ENCODE assay signal across 35 cellular contexts in genomic region chr6:30893666-30894065, GRCh38. TPM values are rescaled to one million over a fixed set of nuclear protein-coding genes. Genes with fewer than 3 reads are reported as not detected.
"Had no signal": no experiment of that assay in that cellular context is flagged by ENCODE, and none has a peak within 500 bp of the region (broad histone marks: within the 10 kb centered on the region; RNA-seq: fewer than 3 reads in every experiment).

No MANE protein-coding gene starts in this region.

- H3K27me3 Mint-ChIP-seq: activated B cell treated with CpG ODN at 0.5 μM for 24 hours; activated CD8-positive, alpha-beta memory T cell treated with anti-CD3 and anti-CD28 coated beads, Interleukin-2, amount 10 ng/mL, durations not matched to agents 7 days and 5 days; activated naive CD8-positive, alpha-beta T cell; activated naive CD8-positive, alpha-beta T cell treated with anti-CD3 and anti-CD28 coated beads, Interleukin-2, amount 50 U/mL, for 24 hours; T-cell had no signal

- H3K9me3 ChIP-seq: Peyer's patch had no signal

- DNase-seq: activated B cell treated with CpG ODN at 0.5 μM for 24 hours; activated CD4-positive, alpha-beta memory T cell treated with anti-CD3 and anti-CD28 coated beads, Interleukin-2, amount 10 ng/mL, durations not matched to agents 7 days and 5 days; activated CD4-positive, alpha-beta T cell treated with anti-CD3 and anti-CD28 coated beads for 4 hours; activated CD4-positive, alpha-beta T cell treated with anti-CD3 and anti-CD28 coated beads, Interleukin-2, amount 50 U/mL, for 1 hour; activated CD4-positive, CD25-positive, alpha-beta regulatory T cell treated with anti-CD3 and anti-CD28 coated beads, Interleukin-2, amount 50 U/mL, for 72 hours; activated CD8-positive, alpha-beta memory T cell treated with anti-CD3 and anti-CD28 coated beads for 24 hours; activated CD8-positive, alpha-beta memory T cell treated with anti-CD3 and anti-CD28 coated beads, Interleukin-2, amount 10 ng/mL, durations not matched to agents 7 days and 5 days; activated CD8-positive, alpha-beta memory T cell treated with anti-CD3 and anti-CD28 coated beads, Interleukin-2, amount 50 U/mL, for 48 hours; activated effector memory CD4-positive, alpha-beta T cell treated with Interleukin-2 at 50 U/mL for 16 hours; activated naive CD4-positive, alpha-beta T cell treated with anti-CD3 and anti-CD28 coated beads, Interleukin-2, amount 10 ng/mL, durations not matched to agents 7 days and 5 days; activated naive CD8-positive, alpha-beta T cell treated with anti-CD3 and anti-CD28 coated beads, Interleukin-2, amount 50 U/mL, for 24 hours; activated T-cell treated with anti-CD3 and anti-CD28 coated beads, Interleukin-2, amount 50 U/mL, for 48 hours; brain microvascular endothelial cell; IMR-90; NCI-H1105; NCI-H1417 treated with DMSO at 0.1 percent for 48 hours; NCI-H2029; NCI-H345; NCI-H524 treated with DMSO at 0.1 percent for 48 hours; PC-3; Peyer's patch; RPMI8226; SIG-M5; T-cell; T-helper 2 cell; T-helper 9 cell had no signal

- H3K9me3 Mint-ChIP-seq: activated B cell treated with CpG ODN at 0.5 μM for 24 hours; activated CD4-positive, alpha-beta memory T cell treated with anti-CD3 and anti-CD28 coated beads, Interleukin-2, amount 10 ng/mL, durations not matched to agents 7 days and 5 days; activated naive CD4-positive, alpha-beta T cell treated with anti-CD3 and anti-CD28 coated beads, Interleukin-2, amount 10 ng/mL, durations not matched to agents 7 days and 5 days; activated naive CD8-positive, alpha-beta T cell treated with anti-CD3 and anti-CD28 coated beads, Interleukin-2, amount 50 U/mL, for 24 hours; T-cell had no signal

- H3K4me1 Mint-ChIP-seq: activated B cell treated with CpG ODN at 0.5 μM for 24 hours; activated CD4-positive, alpha-beta memory T cell treated with anti-CD3 and anti-CD28 coated beads, Interleukin-2, amount 10 ng/mL, durations not matched to agents 7 days and 5 days; activated CD8-positive, alpha-beta memory T cell treated with anti-CD3 and anti-CD28 coated beads, Interleukin-2, amount 10 ng/mL, durations not matched to agents 7 days and 5 days; activated naive CD4-positive, alpha-beta T cell treated with anti-CD3 and anti-CD28 coated beads, Interleukin-2, amount 10 ng/mL, durations not matched to agents 7 days and 5 days; activated naive CD8-positive, alpha-beta T cell treated with anti-CD3 and anti-CD28 coated beads, Interleukin-2, amount 50 U/mL, for 24 hours; T-cell had no signal

- H3K4me3 ChIP-seq: K562, Peyer's patch had no signal

- H3K27me3 ChIP-seq: brain microvascular endothelial cell, Peyer's patch had no signal

- H3K4me3 Mint-ChIP-seq: activated B cell treated with CpG ODN at 0.5 μM for 24 hours; activated CD4-positive, alpha-beta memory T cell treated with anti-CD3 and anti-CD28 coated beads, Interleukin-2, amount 10 ng/mL, durations not matched to agents 7 days and 5 days; activated CD8-positive, alpha-beta memory T cell treated with anti-CD3 and anti-CD28 coated beads, Interleukin-2, amount 10 ng/mL, durations not matched to agents 7 days and 5 days; activated naive CD4-positive, alpha-beta T cell treated with anti-CD3 and anti-CD28 coated beads, Interleukin-2, amount 10 ng/mL, durations not matched to agents 7 days and 5 days; activated naive CD8-positive, alpha-beta T cell; activated naive CD8-positive, alpha-beta T cell treated with anti-CD3 and anti-CD28 coated beads, Interleukin-2, amount 50 U/mL, for 24 hours; T-cell had no signal

- H3K27ac Mint-ChIP-seq: activated B cell treated with CpG ODN at 0.5 μM for 24 hours; activated CD4-positive, alpha-beta memory T cell treated with anti-CD3 and anti-CD28 coated beads, Interleukin-2, amount 10 ng/mL, durations not matched to agents 7 days and 5 days; activated CD8-positive, alpha-beta memory T cell treated with anti-CD3 and anti-CD28 coated beads, Interleukin-2, amount 10 ng/mL, durations not matched to agents 7 days and 5 days; activated naive CD4-positive, alpha-beta T cell treated with anti-CD3 and anti-CD28 coated beads, Interleukin-2, amount 10 ng/mL, durations not matched to agents 7 days and 5 days; activated naive CD8-positive, alpha-beta T cell; activated naive CD8-positive, alpha-beta T cell treated with anti-CD3 and anti-CD28 coated beads, Interleukin-2, amount 50 U/mL, for 24 hours; T-cell had no signal

- H3K36me3 Mint-ChIP-seq: activated CD8-positive, alpha-beta memory T cell treated with anti-CD3 and anti-CD28 coated beads, Interleukin-2, amount 10 ng/mL, durations not matched to agents 7 days and 5 days; activated naive CD4-positive, alpha-beta T cell treated with anti-CD3 and anti-CD28 coated beads, Interleukin-2, amount 10 ng/mL, durations not matched to agents 7 days and 5 days had no signal

- H3K4me1 ChIP-seq: Peyer's patch had no signal

- H3K27ac ChIP-seq: brain microvascular endothelial cell, Peyer's patch, VCaP had no signal

- ATAC-seq: activated CD8-positive, alpha-beta memory T cell treated with anti-CD3 and anti-CD28 coated beads, Interleukin-2, amount 10 ng/mL, durations not matched to agents 7 days and 5 days; K562; PC-3; Right ventricle myocardium inferior; SK-N-SH treated with all-trans-retinoic acid at 6 μM for 48 hours; T-cell had no signal

RNA-seq across cellular contexts. Expression of gene SFTA2, which starts 38.3 kb away (rescaled TPM):
- total RNA-seq: activated B cell treated with CpG ODN at 0.5 μM for 24 hours; activated CD4-positive, alpha-beta memory T cell treated with anti-CD3 and anti-CD28 coated beads, Interleukin-2, amount 10 ng/mL, durations not matched to agents 7 days and 5 days; activated CD8-positive, alpha-beta memory T cell treated with anti-CD3 and anti-CD28 coated beads, Interleukin-2, amount 10 ng/mL, durations not matched to agents 7 days and 5 days; aorta; IMR-90; K562; M059J; NCI-H460; PC-3; Peyer's patch; Right ventricle myocardium inferior; SK-MEL-5 had no signal
- polyA plus RNA-seq: IMR-90, K562 had no signal

RNA-seq across cellular contexts. Expression of gene MUCL3, which starts 47.1 kb away (rescaled TPM):
- total RNA-seq: activated B cell treated with CpG ODN at 0.5 μM for 24 hours; activated CD4-positive, alpha-beta memory T cell treated with anti-CD3 and anti-CD28 coated beads, Interleukin-2, amount 10 ng/mL, durations not matched to agents 7 days and 5 days; activated CD8-positive, alpha-beta memory T cell treated with anti-CD3 and anti-CD28 coated beads, Interleukin-2, amount 10 ng/mL, durations not matched to agents 7 days and 5 days; aorta; IMR-90; K562; M059J; Right ventricle myocardium inferior; SK-MEL-5 had no signal
- polyA plus RNA-seq: IMR-90 had no signal
